Comparison of ENCODE assay signal across 1 cellular context in genomic region chr2:144358979-144359541, GRCh38.
TF ChIP-seq lines count a peak whose summit lies in the region.

No MANE protein-coding gene starts in this region.

TF ChIP-seq in K562, 482 proteins besides CTCF, POLR2A, EP300 and RAD21 (continued from another document and continues in another):
- 0 out of 2 replicates have a peak, but pooled peaks have one; percentile 63 for TF ChIP-seq ZNF551 (CRISPR knock-in tag; IDR thresholded peaks at IDR 0.05)
- TF ChIP-seq SMARCC2 (IDR thresholded peaks at IDR 0.05; ENCODE audit: low read depth), result 0 out of 2 replicates have a peak, but pooled peaks have one; percentile 11
- TF ChIP-seq YY1 (IDR thresholded peaks at IDR 0.05; ENCODE audit: borderline replicate concordance in 1 of 3, control insufficient read depth in 1 of 3, extremely low read depth in 1 of 3, insufficient read depth in 3 of 3, insufficient read length in 1 of 3, insufficient replicate concordance in 2 of 3, low read depth in 1 of 3, low read length in 2 of 3), result peak in 1 of 3 experiments; percentile 38
- peak; percentile 61 for TF ChIP-seq STAT5A (IDR thresholded peaks at IDR 0.05; ENCODE audit: borderline replicate concordance, low read length)
- peak in 1 of 2 experiments; percentile 78; a peak in 2 of 4 replicates for TF ChIP-seq SIN3A (IDR thresholded peaks at IDR 0.05; ENCODE audit: borderline replicate concordance in 2 of 2, control insufficient read depth in 1 of 2, low read depth in 2 of 2, low read length in 2 of 2)
- TF ChIP-seq MECOM (CRISPR knock-in tag; IDR thresholded peaks at IDR 0.05), result 0 out of 2 replicates have a peak, but pooled peaks have one; percentile 55
- TF ChIP-seq MTA3 (IDR thresholded peaks at IDR 0.05; ENCODE audit: borderline replicate concordance), result no peak
- TF ChIP-seq ZNF695 (CRISPR knock-in tag; IDR thresholded peaks at IDR 0.05), result peak; percentile 90; the same call in 1 of the 2 replicates
- no peak for TF ChIP-seq ZNF347 (CRISPR knock-in tag; IDR thresholded peaks at IDR 0.05; ENCODE audit: low read depth)
- no peak for TF ChIP-seq E4F1 (CRISPR knock-in tag; IDR thresholded peaks at IDR 0.05; ENCODE audit: borderline replicate concordance)
- 0 out of 2 replicates have a peak, but pooled peaks have one; percentile 53 for TF ChIP-seq CREB1 (IDR thresholded peaks at IDR 0.05)
- TF ChIP-seq CREB1 (CRISPR knock-in tag; IDR thresholded peaks at IDR 0.05), result no peak
- TF ChIP-seq MAFF (IDR thresholded peaks at IDR 0.05; ENCODE audit: low read length), result peak; percentile 89
- peak; percentile 69; the same call in 1 of the 2 replicates for TF ChIP-seq TRIM28 (IDR thresholded peaks at IDR 0.05)
- TF ChIP-seq KAT2B (IDR thresholded peaks at IDR 0.05; ENCODE audit: low read depth, low read length), result no peak
- TF ChIP-seq THRB (CRISPR knock-in tag; conservative IDR thresholded peaks at IDR 0.05), result 0 out of 2 replicates have a peak, but pooled peaks have one; percentile 44
- peak; percentile 57; the same call in 1 of the 2 replicates for TF ChIP-seq ZNF253 (CRISPR knock-in tag; conservative IDR thresholded peaks at IDR 0.05)
- peak; percentile 99 for TF ChIP-seq POLR2AphosphoS5 (IDR thresholded peaks at IDR 0.05; ENCODE audit: control insufficient read depth, insufficient read depth, low read depth, low read length)
- peak; percentile 43; the same call in 1 of the 2 replicates for TF ChIP-seq NCOR1 (IDR thresholded peaks at IDR 0.05)
- TF ChIP-seq, protein P1, sequence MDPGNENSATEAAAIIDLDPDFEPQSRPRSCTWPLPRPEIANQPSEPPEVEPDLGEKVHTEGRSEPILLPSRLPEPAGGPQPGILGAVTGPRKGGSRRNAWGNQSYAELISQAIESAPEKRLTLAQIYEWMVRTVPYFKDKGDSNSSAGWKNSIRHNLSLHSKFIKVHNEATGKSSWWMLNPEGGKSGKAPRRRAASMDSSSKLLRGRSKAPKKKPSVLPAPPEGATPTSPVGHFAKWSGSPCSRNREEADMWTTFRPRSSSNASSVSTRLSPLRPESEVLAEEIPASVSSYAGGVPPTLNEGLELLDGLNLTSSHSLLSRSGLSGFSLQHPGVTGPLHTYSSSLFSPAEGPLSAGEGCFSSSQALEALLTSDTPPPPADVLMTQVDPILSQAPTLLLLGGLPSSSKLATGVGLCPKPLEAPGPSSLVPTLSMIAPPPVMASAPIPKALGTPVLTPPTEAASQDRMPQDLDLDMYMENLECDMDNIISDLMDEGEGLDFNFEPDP (CRISPR knock-in tag; IDR thresholded peaks at IDR 0.05), result peak; percentile 81; the same call in 1 of the 2 replicates
- no peak for TF ChIP-seq PREB (CRISPR knock-in tag; IDR thresholded peaks at IDR 0.05)
- TF ChIP-seq ILF3 (IDR thresholded peaks at IDR 0.05; ENCODE audit: borderline replicate concordance), result 0 out of 2 replicates have a peak, but pooled peaks have one; percentile 32
- TF ChIP-seq MXI1 (IDR thresholded peaks at IDR 0.05; ENCODE audit: low read depth, low read length), result no peak
- peak; percentile 97 for TF ChIP-seq ZBED1 (IDR thresholded peaks at IDR 0.05)
- TF ChIP-seq SIRT6 (IDR thresholded peaks at IDR 0.05; ENCODE audit: low read depth, low read length), result no peak
- peak; percentile 98 for TF ChIP-seq ZNF316 (IDR thresholded peaks at IDR 0.05)
- TF ChIP-seq GABPA (tag; conservative IDR thresholded peaks at IDR 0.05; ENCODE audit: low read depth), result no peak
- no peak for TF ChIP-seq MYNN (IDR thresholded peaks at IDR 0.05)
- TF ChIP-seq MYNN (CRISPR knock-in tag; IDR thresholded peaks at IDR 0.05), result no peak
- TF ChIP-seq NKRF (IDR thresholded peaks at IDR 0.05; ENCODE audit: borderline replicate concordance), result no peak
- no peak for TF ChIP-seq SMC3 (conservative IDR thresholded peaks at IDR 0.05; ENCODE audit: insufficient read depth, low read depth, low read length)
- TF ChIP-seq, protein P2, sequence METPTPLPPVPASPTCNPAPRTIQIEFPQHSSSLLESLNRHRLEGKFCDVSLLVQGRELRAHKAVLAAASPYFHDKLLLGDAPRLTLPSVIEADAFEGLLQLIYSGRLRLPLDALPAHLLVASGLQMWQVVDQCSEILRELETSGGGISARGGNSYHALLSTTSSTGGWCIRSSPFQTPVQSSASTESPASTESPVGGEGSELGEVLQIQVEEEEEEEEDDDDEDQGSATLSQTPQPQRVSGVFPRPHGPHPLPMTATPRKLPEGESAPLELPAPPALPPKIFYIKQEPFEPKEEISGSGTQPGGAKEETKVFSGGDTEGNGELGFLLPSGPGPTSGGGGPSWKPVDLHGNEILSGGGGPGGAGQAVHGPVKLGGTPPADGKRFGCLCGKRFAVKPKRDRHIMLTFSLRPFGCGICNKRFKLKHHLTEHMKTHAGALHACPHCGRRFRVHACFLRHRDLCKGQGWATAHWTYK (CRISPR knock-in tag; IDR thresholded peaks at IDR 0.05), result 0 out of 2 replicates have a peak, but pooled peaks have one; percentile 30
- no peak for TF ChIP-seq MYBL2 (IDR thresholded peaks at IDR 0.05; ENCODE audit: low read depth)
- TF ChIP-seq MYBL2 (CRISPR knock-in tag; IDR thresholded peaks at IDR 0.05; ENCODE audit: borderline replicate concordance), result no peak
- TF ChIP-seq GTF2A2 (tag; IDR thresholded peaks at IDR 0.05), result 0 out of 2 replicates have a peak, but pooled peaks have one; percentile 36
- peak; percentile 50; the same call in 1 of the 2 replicates for TF ChIP-seq THAP12 (CRISPR knock-in tag; IDR thresholded peaks at IDR 0.05)
- TF ChIP-seq ZNF444 (CRISPR knock-in tag; IDR thresholded peaks at IDR 0.05), result 0 out of 2 replicates have a peak, but pooled peaks have one; percentile 19
- TF ChIP-seq ZSCAN32 (CRISPR knock-in tag; IDR thresholded peaks at IDR 0.05), result 0 out of 2 replicates have a peak, but pooled peaks have one; percentile 43
- peak in 1 of 2 experiments; percentile 72; a peak in 1 of 4 replicates for TF ChIP-seq TRIM24 (IDR thresholded peaks at IDR 0.05)
- no peak for TF ChIP-seq ZFP1 (CRISPR knock-in tag; IDR thresholded peaks at IDR 0.05)
- TF ChIP-seq CXXC5 (CRISPR knock-in tag; IDR thresholded peaks at IDR 0.05), result peak; percentile 49; the same call in 1 of the 2 replicates
- no peak for TF ChIP-seq ELF2 (CRISPR knock-in tag; IDR thresholded peaks at IDR 0.05)
- 0 out of 2 replicates have a peak, but pooled peaks have one; percentile 32 for TF ChIP-seq RUNX1 (IDR thresholded peaks at IDR 0.05; ENCODE audit: low read depth)
- TF ChIP-seq CSDE1 (IDR thresholded peaks at IDR 0.05), result 0 out of 4 replicates have a peak, but pooled peaks of 1 of the 2 experiments have one; percentile 50
- TF ChIP-seq ZNF699 (CRISPR knock-in tag; IDR thresholded peaks at IDR 0.05; ENCODE audit: insufficient replicate concordance), result no peak
- peak; percentile 96 for TF ChIP-seq C11orf30 (IDR thresholded peaks at IDR 0.05; ENCODE audit: low read depth)
- peak; percentile 96 for TF ChIP-seq MAFG (tag; conservative IDR thresholded peaks at IDR 0.05)
- no peak for TF ChIP-seq FOXJ2 (tag; IDR thresholded peaks at IDR 0.05)
- peak; percentile 67 for TF ChIP-seq FOSL1 (tag; conservative IDR thresholded peaks at IDR 0.05)
- peak; percentile 85; the same call in 1 of the 2 replicates for TF ChIP-seq ZNF57 (CRISPR knock-in tag; IDR thresholded peaks at IDR 0.05)
- no peak for TF ChIP-seq CLOCK (CRISPR knock-in tag; IDR thresholded peaks at IDR 0.05; ENCODE audit: borderline replicate concordance)
- TF ChIP-seq, protein P3, sequence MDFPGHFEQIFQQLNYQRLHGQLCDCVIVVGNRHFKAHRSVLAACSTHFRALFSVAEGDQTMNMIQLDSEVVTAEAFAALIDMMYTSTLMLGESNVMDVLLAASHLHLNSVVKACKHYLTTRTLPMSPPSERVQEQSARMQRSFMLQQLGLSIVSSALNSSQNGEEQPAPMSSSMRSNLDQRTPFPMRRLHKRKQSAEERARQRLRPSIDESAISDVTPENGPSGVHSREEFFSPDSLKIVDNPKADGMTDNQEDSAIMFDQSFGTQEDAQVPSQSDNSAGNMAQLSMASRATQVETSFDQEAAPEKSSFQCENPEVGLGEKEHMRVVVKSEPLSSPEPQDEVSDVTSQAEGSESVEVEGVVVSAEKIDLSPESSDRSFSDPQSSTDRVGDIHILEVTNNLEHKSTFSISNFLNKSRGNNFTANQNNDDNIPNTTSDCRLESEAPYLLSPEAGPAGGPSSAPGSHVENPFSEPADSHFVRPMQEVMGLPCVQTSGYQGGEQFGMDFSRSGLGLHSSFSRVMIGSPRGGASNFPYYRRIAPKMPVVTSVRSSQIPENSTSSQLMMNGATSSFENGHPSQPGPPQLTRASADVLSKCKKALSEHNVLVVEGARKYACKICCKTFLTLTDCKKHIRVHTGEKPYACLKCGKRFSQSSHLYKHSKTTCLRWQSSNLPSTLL (IDR thresholded peaks at IDR 0.05), result 0 out of 2 replicates have a peak, but pooled peaks have one; percentile 52
